1 cellular context compared by ENCODE assay signal in the genomic region with DNA sequence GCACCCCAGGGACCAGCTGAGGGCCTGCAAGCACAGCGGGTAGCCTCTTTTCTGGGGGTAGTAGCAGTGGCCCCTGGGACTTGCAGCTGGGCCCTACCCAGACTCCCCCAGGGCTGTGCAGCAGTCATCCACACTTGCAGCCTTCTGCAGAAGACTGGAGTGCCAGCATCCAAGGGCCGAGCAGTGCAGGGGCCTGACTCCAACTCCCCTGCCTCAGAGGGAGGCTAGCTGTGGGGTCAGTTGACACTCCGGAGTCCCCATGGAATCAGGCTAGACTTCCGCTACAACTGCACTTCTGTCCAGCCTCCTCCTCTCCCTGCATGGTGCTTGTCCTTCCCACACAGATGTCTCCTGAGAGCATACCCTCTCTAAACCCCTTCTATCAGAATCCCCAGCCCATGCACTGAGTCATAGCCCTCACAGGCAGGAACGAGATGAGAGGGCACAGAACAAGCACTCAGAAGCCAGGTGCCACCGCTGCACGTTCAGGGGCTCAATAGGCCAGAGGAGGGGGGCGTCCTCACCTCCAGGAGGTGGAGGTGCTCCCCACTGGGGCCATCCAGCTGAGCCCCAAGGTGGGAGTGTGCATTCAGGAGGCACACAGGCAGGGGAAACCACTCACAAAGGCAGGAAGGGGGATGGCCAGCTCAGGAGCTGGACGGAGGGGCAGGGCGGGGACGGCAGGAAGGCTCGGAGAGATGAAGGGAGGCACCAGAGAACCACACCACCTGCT.
TF ChIP-seq lines count a peak whose summit lies in the region.

No MANE protein-coding gene starts in this region.

TF ChIP-seq in SK-N-SH treated with all-trans-retinoic acid at 6 μM for 48 hours, 23 proteins besides CTCF, POLR2A, EP300 and RAD21 (continued from another document):
- TF ChIP-seq, protein P1, sequence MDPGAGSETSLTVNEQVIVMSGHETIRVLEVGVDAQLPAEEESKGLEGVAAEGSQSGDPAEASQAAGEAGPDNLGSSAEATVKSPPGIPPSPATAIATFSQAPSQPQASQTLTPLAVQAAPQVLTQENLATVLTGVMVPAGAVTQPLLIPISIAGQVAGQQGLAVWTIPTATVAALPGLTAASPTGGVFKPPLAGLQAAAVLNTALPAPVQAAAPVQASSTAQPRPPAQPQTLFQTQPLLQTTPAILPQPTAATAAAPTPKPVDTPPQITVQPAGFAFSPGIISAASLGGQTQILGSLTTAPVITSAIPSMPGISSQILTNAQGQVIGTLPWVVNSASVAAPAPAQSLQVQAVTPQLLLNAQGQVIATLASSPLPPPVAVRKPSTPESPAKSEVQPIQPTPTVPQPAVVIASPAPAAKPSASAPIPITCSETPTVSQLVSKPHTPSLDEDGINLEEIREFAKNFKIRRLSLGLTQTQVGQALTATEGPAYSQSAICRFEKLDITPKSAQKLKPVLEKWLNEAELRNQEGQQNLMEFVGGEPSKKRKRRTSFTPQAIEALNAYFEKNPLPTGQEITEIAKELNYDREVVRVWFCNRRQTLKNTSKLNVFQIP (CRISPR knock-in tag; IDR thresholded peaks at IDR 0.05; ENCODE audit: borderline replicate concordance, low read depth), result no peak
- TF ChIP-seq, protein P2, sequence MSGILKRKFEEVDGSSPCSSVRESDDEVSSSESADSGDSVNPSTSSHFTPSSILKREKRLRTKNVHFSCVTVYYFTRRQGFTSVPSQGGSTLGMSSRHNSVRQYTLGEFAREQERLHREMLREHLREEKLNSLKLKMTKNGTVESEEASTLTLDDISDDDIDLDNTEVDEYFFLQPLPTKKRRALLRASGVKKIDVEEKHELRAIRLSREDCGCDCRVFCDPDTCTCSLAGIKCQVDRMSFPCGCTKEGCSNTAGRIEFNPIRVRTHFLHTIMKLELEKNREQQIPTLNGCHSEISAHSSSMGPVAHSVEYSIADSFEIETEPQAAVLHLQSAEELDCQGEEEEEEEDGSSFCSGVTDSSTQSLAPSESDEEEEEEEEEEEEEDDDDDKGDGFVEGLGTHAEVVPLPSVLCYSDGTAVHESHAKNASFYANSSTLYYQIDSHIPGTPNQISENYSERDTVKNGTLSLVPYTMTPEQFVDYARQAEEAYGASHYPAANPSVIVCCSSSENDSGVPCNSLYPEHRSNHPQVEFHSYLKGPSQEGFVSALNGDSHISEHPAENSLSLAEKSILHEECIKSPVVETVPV (CRISPR knock-in tag; IDR thresholded peaks at IDR 0.05), result no peak
- TF ChIP-seq CSDC2 (CRISPR knock-in tag; IDR thresholded peaks at IDR 0.05) (no peak), ZC3H10 (CRISPR knock-in tag; IDR thresholded peaks at IDR 0.05) (no peak), BACH2 (CRISPR knock-in tag; IDR thresholded peaks at IDR 0.05; ENCODE audit: borderline replicate concordance) (no peak), OSR1 (CRISPR knock-in tag; IDR thresholded peaks at IDR 0.05) (no peak), ZNF70 (CRISPR knock-in tag; IDR thresholded peaks at IDR 0.05) (no peak), ZNF565 (CRISPR knock-in tag; conservative IDR thresholded peaks at IDR 0.05; ENCODE audit: low read depth) (no peak), ZFP30 (CRISPR knock-in tag; IDR thresholded peaks at IDR 0.05) (no peak), TOX (CRISPR knock-in tag; IDR thresholded peaks at IDR 0.05; ENCODE audit: borderline replicate concordance) (no peak), SNAI2 (CRISPR knock-in tag; IDR thresholded peaks at IDR 0.05) (no peak)
- TF ChIP-seq, protein P3, sequence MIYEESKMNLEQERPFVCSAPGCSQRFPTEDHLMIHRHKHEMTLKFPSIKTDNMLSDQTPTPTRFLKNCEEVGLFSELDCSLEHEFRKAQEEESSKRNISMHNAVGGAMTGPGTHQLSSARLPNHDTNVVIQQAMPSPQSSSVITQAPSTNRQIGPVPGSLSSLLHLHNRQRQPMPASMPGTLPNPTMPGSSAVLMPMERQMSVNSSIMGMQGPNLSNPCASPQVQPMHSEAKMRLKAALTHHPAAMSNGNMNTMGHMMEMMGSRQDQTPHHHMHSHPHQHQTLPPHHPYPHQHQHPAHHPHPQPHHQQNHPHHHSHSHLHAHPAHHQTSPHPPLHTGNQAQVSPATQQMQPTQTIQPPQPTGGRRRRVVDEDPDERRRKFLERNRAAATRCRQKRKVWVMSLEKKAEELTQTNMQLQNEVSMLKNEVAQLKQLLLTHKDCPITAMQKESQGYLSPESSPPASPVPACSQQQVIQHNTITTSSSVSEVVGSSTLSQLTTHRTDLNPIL (CRISPR knock-in tag; IDR thresholded peaks at IDR 0.05; ENCODE audit: low read depth), result no peak
